15 cellular contexts compared by ENCODE assay signal in the genomic region with DNA sequence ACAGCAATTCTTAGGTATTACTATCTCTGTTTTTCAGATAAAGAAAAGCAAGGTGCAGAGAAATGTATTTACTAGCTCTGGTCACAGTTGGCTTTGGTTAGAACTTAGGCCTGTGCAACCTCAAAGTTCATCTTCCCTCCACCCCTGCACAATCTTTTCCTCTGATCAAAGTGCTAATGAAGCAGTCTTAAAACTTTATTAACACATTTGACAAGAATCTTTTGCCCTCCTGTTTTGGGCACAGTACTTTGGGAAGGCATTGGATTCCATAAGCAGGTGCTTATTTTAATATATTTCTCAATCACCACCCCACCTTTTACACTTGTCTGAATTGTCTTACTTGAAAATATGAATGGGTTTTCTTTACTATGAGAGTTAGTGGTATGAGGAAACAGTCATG. TPM values are rescaled to one million over a fixed set of nuclear protein-coding genes. Genes with fewer than 3 reads are reported as not detected.
DNase-seq lines count a peak whose midpoint lies in the region; ATAC-seq and TF ChIP-seq lines count a peak whose summit lies in the region.
"Had no signal": no experiment of that assay in that cellular context is flagged by ENCODE, and none has a peak within 500 bp of the region (broad histone marks: within the 10 kb centered on the region; RNA-seq: fewer than 3 reads in every experiment).

No MANE protein-coding gene starts in this region.

- TF ChIP-seq CTCF in stomach (IDR thresholded peaks at IDR 0.05) (no peak), spleen (IDR thresholded peaks at IDR 0.05 in 8 of 11, conservative IDR thresholded peaks at IDR 0.05 in 3 of 11) (no peak)

- intact Hi-C loops in stomach (cut with DNase I; ENCODE audit: low total_unique reads): no loop called here
- intact Hi-C loops in spleen (cut with DNase I; ENCODE audit: low total_unique reads): no loop called here

- H3K9me3 Mint-ChIP-seq in stimulated activated naive CD8-positive, alpha-beta T cell treated with anti-CD3 and anti-CD28 coated beads, Interleukin-15, Interleukin-2, amounts not matched to agents 100 ng/mL and 50 ng/mL, for 24 hours: no peaks in the 10 kb centered on the region

- ATAC-seq in stimulated activated naive CD8-positive, alpha-beta T cell treated with anti-CD3 and anti-CD28 coated beads, Interleukin-15, Interleukin-2, amounts not matched to agents 100 U/mL and 50 U/mL, for 24 hours: no peak
- ATAC-seq in T-helper 17 cell: no peak
- ATAC-seq: heart right ventricle had no signal

- H3K4me3 ChIP-seq in stomach (no peak overlapping the region), spleen (no peak overlapping the region)
- H3K4me3 ChIP-seq: adrenal gland, heart right ventricle, suprapubic skin had no signal

- TF ChIP-seq POLR2A in stomach (IDR thresholded peaks at IDR 0.05): no peak
- no peak for TF ChIP-seq POLR2A in spleen (IDR thresholded peaks at IDR 0.05)

- peaks cover 34 to 57% (median 42%) of the 10 kb centered on the region in 4 donors for H3K4me1 ChIP-seq in stomach
- H3K4me1 ChIP-seq in spleen: peaks cover 25 to 71% (median 50%) of the 10 kb centered on the region in 6 donors

- TF ChIP-seq EP300 in stomach (IDR thresholded peaks at IDR 0.05): no peak

- H3K27ac Mint-ChIP-seq in stimulated activated naive CD8-positive, alpha-beta T cell treated with anti-CD3 and anti-CD28 coated beads, Interleukin-15, Interleukin-2, amounts not matched to agents 100 ng/mL and 50 ng/mL, for 24 hours: peak overlapping the region; percentile 23
- H3K27ac Mint-ChIP-seq in T-helper 17 cell: peak overlapping the region; percentile 24
- H3K27ac Mint-ChIP-seq: progenitor cell of endocrine pancreas had no signal

- H3K36me3 Mint-ChIP-seq in stimulated activated naive CD8-positive, alpha-beta T cell treated with anti-CD3 and anti-CD28 coated beads, Interleukin-15, Interleukin-2, amounts not matched to agents 100 ng/mL and 50 ng/mL, for 24 hours (ENCODE audit: low read depth): peaks cover 22% of the 10 kb centered on the region
- peaks cover 13% of the 10 kb centered on the region for H3K36me3 Mint-ChIP-seq in T-helper 17 cell (ENCODE audit: low read depth)

- H3K27me3 ChIP-seq in stomach: no peaks in the 10 kb centered on the region
- no peaks in the 10 kb centered on the region for H3K27me3 ChIP-seq in spleen (replicated peaks in 1 of 7)
- H3K27me3 ChIP-seq: adrenal gland, heart right ventricle, suprapubic skin had no signal

- H3K4me1 Mint-ChIP-seq in stimulated activated naive CD8-positive, alpha-beta T cell treated with anti-CD3 and anti-CD28 coated beads, Interleukin-15, Interleukin-2, amounts not matched to agents 100 ng/mL and 50 ng/mL, for 24 hours (ENCODE audit: low read depth): peaks cover 60% of the 10 kb centered on the region
- peaks cover 42% of the 10 kb centered on the region for H3K4me1 Mint-ChIP-seq in T-helper 17 cell

- H3K9me3 ChIP-seq in T-helper 17 cell (ENCODE audit: control insufficient read depth, low read length, poor library complexity, severe bottlenecking) (no peaks in the 10 kb centered on the region), stomach (no peaks in the 10 kb centered on the region), spleen (no peaks in the 10 kb centered on the region)
- H3K9me3 ChIP-seq: adrenal gland, heart right ventricle, suprapubic skin had no signal

- peak overlapping the region; percentile 43 for H3K27ac ChIP-seq in epithelial cell of prostate
- no peak overlapping the region for H3K27ac ChIP-seq in stomach
- H3K27ac ChIP-seq in spleen: no peak overlapping the region
- H3K27ac ChIP-seq: adrenal gland, heart right ventricle, suprapubic skin had no signal

- no peak for DNase-seq in stimulated activated naive CD8-positive, alpha-beta T cell treated with anti-CD3 and anti-CD28 coated beads, Interleukin-15, Interleukin-2, amounts not matched to agents 100 U/mL and 50 U/mL, for 24 hours
- DNase-seq in T-helper 17 cell (no peak), epithelial cell of prostate (ENCODE audit: low read depth, low spot score) (no peak), stomach (no peak), spleen (no peak), COR-L47 (lab: John Stamatoyannopoulos, UW) (no peak), D341Med (ENCODE audit: low spot score) (no peak)
- DNase-seq: adrenal gland; AML-193; DMS79 treated with DMSO at 0.1 percent for 48 hours; heart right ventricle; stimulated activated CD4-positive, alpha-beta T cell treated with anti-CD3 and anti-CD28 coated beads, Interleukin-12 subunit alpha, Interleukin-12 subunit beta, amount 100 ng/mL, for 4 hours had no signal

- H3K27me3 Mint-ChIP-seq in stimulated activated naive CD8-positive, alpha-beta T cell treated with anti-CD3 and anti-CD28 coated beads, Interleukin-15, Interleukin-2, amounts not matched to agents 100 ng/mL and 50 ng/mL, for 24 hours: no peaks in the 10 kb centered on the region
- no peaks in the 10 kb centered on the region for H3K27me3 Mint-ChIP-seq in T-helper 17 cell
- H3K27me3 Mint-ChIP-seq: progenitor cell of endocrine pancreas had no signal

- peak overlapping the region; percentile 94 for H3K4me3 Mint-ChIP-seq in stimulated activated naive CD8-positive, alpha-beta T cell treated with anti-CD3 and anti-CD28 coated beads, Interleukin-15, Interleukin-2, amounts not matched to agents 100 ng/mL and 50 ng/mL, for 24 hours
- H3K4me3 Mint-ChIP-seq in T-helper 17 cell: peak overlapping the region; percentile 58

- H3K36me3 ChIP-seq in stomach (no peaks in the 10 kb centered on the region), spleen (peaks cover 0 to 19% (median 3%) of the 10 kb centered on the region in 6 donors)
- H3K36me3 ChIP-seq: adrenal gland, suprapubic skin had no signal

RNA-seq across cellular contexts. Expression of gene IRAK4, which starts 2.8 kb away (rescaled TPM):
- total RNA-seq in T-helper 17 cell (10 to 100 TPM; 44.5 to 53.6 TPM), stomach (100 to 1,000 TPM in 1 of 5 donors, 10 to 100 TPM in 3, 1 to 10 TPM in 1; 8.0 to 155 (median 35.1) TPM), spleen (10 to 100 TPM; 32.6 to 97.9 (median 52.0) TPM)
- polyA plus RNA-seq in stomach (10 to 100 TPM; 11.3 to 15.4 (median 11.9) TPM), spleen (10 to 100 TPM; 18.1 to 23.1 (median 20.0) TPM)

RNA-seq across cellular contexts. Expression of gene PUS7L, which starts 2.9 kb away (rescaled TPM):
- 10 to 100 TPM; 10.7 to 16.8 TPM for total RNA-seq in T-helper 17 cell
- total RNA-seq in stomach: 10 to 100 TPM in 2 of 5 donors, 1 to 10 TPM in 3; 2.9 to 60.5 (median 9.7) TPM
- 1 to 10 TPM; 1.2 to 3.4 (median 2.1) TPM for polyA plus RNA-seq in stomach
- 10 to 100 TPM; 13.3 to 18.2 (median 15.9) TPM for total RNA-seq in spleen
- 1 to 10 TPM; 1.5 to 2.1 (median 1.8) TPM for polyA plus RNA-seq in spleen

RNA-seq across cellular contexts. Expression of gene TWF1, which starts 44.6 kb away (rescaled TPM):
- total RNA-seq in T-helper 17 cell (10 to 100 TPM; 46.4 to 60.7 TPM), stomach (100 to 1,000 TPM in 1 of 5 donors, 10 to 100 TPM in 4; 44.3 to 164 (median 88.4) TPM), spleen (10 to 100 TPM; 28.1 to 58.4 (median 36.9) TPM)
- polyA plus RNA-seq in stomach (10 to 100 TPM; 53.8 to 74.5 (median 65.2) TPM), spleen (10 to 100 TPM; 20.6 to 26.0 (median 24.8) TPM)
